Comparison of ENCODE assay signal across 1 cellular context in the genomic region with DNA sequence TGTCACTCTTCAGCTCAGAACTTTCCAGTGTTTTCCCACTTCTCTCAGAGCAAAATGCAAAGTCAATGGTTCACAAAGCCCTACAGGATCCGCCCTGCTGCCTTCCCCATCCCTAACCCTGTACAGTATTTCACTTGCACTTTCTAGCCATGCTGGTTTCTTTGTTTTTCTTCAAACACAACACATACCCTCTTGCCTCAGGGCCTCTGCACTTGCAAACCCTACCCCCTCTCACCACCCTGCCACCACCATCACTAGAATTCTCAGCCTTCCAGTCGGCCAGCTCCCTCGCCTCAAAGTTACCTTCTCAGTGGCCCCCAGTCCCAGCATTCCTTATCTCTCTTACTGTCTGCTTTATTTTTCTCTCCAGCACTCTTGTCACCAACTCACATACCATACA.
TF ChIP-seq lines count a peak whose summit lies in the region.

No MANE protein-coding gene starts in this region.

TF ChIP-seq in HEK293, 187 proteins besides CTCF, POLR2A, EP300 and RAD21:
- TF ChIP-seq GLIS2 (tag by site-specific recombination; IDR thresholded peaks at IDR 0.05), result no peak
- TF ChIP-seq ZNF571 (tag by site-specific recombination; IDR thresholded peaks at IDR 0.05), result no peak
- TF ChIP-seq PRDM1 (tag by site-specific recombination; IDR thresholded peaks at IDR 0.05), result peak; percentile 24; the same call in 1 of the 2 replicates
